8 cellular contexts compared by ENCODE assay signal in genomic region chr20:48657426-48658197, GRCh38.
DNase-seq lines count a peak whose midpoint lies in the region; ATAC-seq and TF ChIP-seq lines count a peak whose summit lies in the region.

No MANE protein-coding gene starts in this region.

- ATAC-seq in activated T-cell treated with anti-CD3 and anti-CD28 coated beads, Interleukin-2, amount 50 U/mL, for 4 hours: peak; percentile 86 to 87
- ATAC-seq in HG03025 (IDR thresholded peaks at IDR 0.05; ENCODE audit: low FRiP score, unreplicated experiment): no peak

- TF ChIP-seq CTCF in Peyer's patch (IDR thresholded peaks at IDR 0.05) (peak; percentile 80 to 96 (median 90)), esophagus squamous epithelium (IDR thresholded peaks at IDR 0.05) (peak; percentile 86 to 95 (median 94)), nephron progenitor cell (IDR thresholded peaks at IDR 0.05) (peak; percentile 92), stomach (IDR thresholded peaks at IDR 0.05) (peak in 6 of 7 experiments; percentile 79 to 97 (median 94))

- H3K27ac ChIP-seq in Peyer's patch (no peak overlapping the region), esophagus squamous epithelium (no peak overlapping the region), stomach (no peak overlapping the region)

- peaks cover 17% of the 10 kb centered on the region for H3K36me3 Mint-ChIP-seq in IgD-negative memory B cell
- peaks cover 40% of the 10 kb centered on the region for H3K36me3 Mint-ChIP-seq in activated T-cell treated with anti-CD3 and anti-CD28 coated beads, Interleukin-2, amount 50 U/mL, for 4 hours (ENCODE audit: insufficient read depth)
- peaks cover 34% of the 10 kb centered on the region for H3K36me3 Mint-ChIP-seq in nephron progenitor cell (ENCODE audit: low read depth)

- H3K27ac Mint-ChIP-seq in IgD-negative memory B cell: peak overlapping the region; percentile 85 to 97 (median 85)
- peak overlapping the region; percentile 47 for H3K27ac Mint-ChIP-seq in nephron progenitor cell

- no peaks in the 10 kb centered on the region for H3K9me3 Mint-ChIP-seq in IgD-negative memory B cell
- H3K9me3 Mint-ChIP-seq in activated T-cell treated with anti-CD3 and anti-CD28 coated beads, Interleukin-2, amount 50 U/mL, for 4 hours: no peaks in the 10 kb centered on the region
- H3K9me3 Mint-ChIP-seq in nephron progenitor cell: peaks cover 12% of the 10 kb centered on the region

- H3K27me3 ChIP-seq in Peyer's patch (no peaks in the 10 kb centered on the region), esophagus squamous epithelium (peaks cover 0 to 11% (median 0%) of the 10 kb centered on the region in 4 donors), stomach (no peaks in the 10 kb centered on the region)

- H3K9me3 ChIP-seq in Peyer's patch (no peaks in the 10 kb centered on the region), esophagus squamous epithelium (no peaks in the 10 kb centered on the region), stomach (no peaks in the 10 kb centered on the region)

- H3K4me1 Mint-ChIP-seq in IgD-negative memory B cell (peaks cover 5 to 11% (median 9%) of the 10 kb centered on the region in 3 donors), nephron progenitor cell (no peaks in the 10 kb centered on the region)
- H3K4me1 Mint-ChIP-seq in activated T-cell treated with anti-CD3 and anti-CD28 coated beads, Interleukin-2, amount 50 U/mL, for 4 hours (ENCODE audit: low read depth): no peaks in the 10 kb centered on the region

- H3K4me1 ChIP-seq in Peyer's patch (no peaks in the 10 kb centered on the region), esophagus squamous epithelium (peaks cover 0 to 24% (median 5%) of the 10 kb centered on the region in 3 donors), stomach (peaks cover 0 to 29% (median 14%) of the 10 kb centered on the region in 4 donors)

- intact Hi-C loops in esophagus squamous epithelium (cut with DNase I): loop anchor here (2.0 kb wide), 1 partner anchor 247 kb away; no protein-coding TSS in a partner anchor
- intact Hi-C loops in stomach (cut with DNase I; ENCODE audit: low total_unique reads): loop anchor here (2.0 kb wide), 1 partner anchor 249 kb away; no protein-coding TSS in a partner anchor

- WGBS in esophagus squamous epithelium, 2 donors: 35 to 69% methylated on average over 7 to 9 of the region's 21 CpGs
- 62 to 72% (median 65%) methylated on average over 19 to 21 of the region's 21 CpGs for WGBS in stomach, 5 donors

- DNase-seq in COR-L47 (lab: John Stamatoyannopoulos, UW): peak; percentile 60
- DNase-seq in Peyer's patch: peak in 2 of 3 donors; percentile 70 to 85
- DNase-seq in activated T-cell treated with anti-CD3 and anti-CD28 coated beads, Interleukin-2, amount 50 U/mL, for 4 hours: peak; percentile 55
- DNase-seq in esophagus squamous epithelium (lab: John Stamatoyannopoulos, UW): no peak
- peak; percentile 62 for DNase-seq in nephron progenitor cell
- peak; percentile 78 for DNase-seq in stomach

- H3K4me3 Mint-ChIP-seq in IgD-negative memory B cell (peak overlapping the region in 2 of 4 donors; percentile 66 to 76), nephron progenitor cell (no peak overlapping the region)
- H3K4me3 Mint-ChIP-seq in activated T-cell treated with anti-CD3 and anti-CD28 coated beads, Interleukin-2, amount 50 U/mL, for 4 hours: no peak overlapping the region

- H3K36me3 ChIP-seq in Peyer's patch: peaks cover 0 to 34% (median 0%) of the 10 kb centered on the region in 3 donors
- H3K36me3 ChIP-seq in esophagus squamous epithelium: peaks cover 0 to 48% (median 0%) of the 10 kb centered on the region in 3 donors
- H3K36me3 ChIP-seq in stomach: peaks cover 5 to 66% (median 45%) of the 10 kb centered on the region in 4 donors

- TF ChIP-seq EP300 in stomach (IDR thresholded peaks at IDR 0.05): no peak

- no peaks in the 10 kb centered on the region for H3K27me3 Mint-ChIP-seq in IgD-negative memory B cell
- no peaks in the 10 kb centered on the region for H3K27me3 Mint-ChIP-seq in activated T-cell treated with anti-CD3 and anti-CD28 coated beads, Interleukin-2, amount 50 U/mL, for 4 hours (ENCODE audit: low read depth)
- H3K27me3 Mint-ChIP-seq in nephron progenitor cell (ENCODE audit: low read depth, poor library complexity): no peaks in the 10 kb centered on the region

- H3K4me3 ChIP-seq in Peyer's patch (no peak overlapping the region), esophagus squamous epithelium (no peak overlapping the region), stomach (no peak overlapping the region)

- TF ChIP-seq POLR2A in Peyer's patch (IDR thresholded peaks at IDR 0.05) (no peak), esophagus squamous epithelium (IDR thresholded peaks at IDR 0.05) (no peak), stomach (IDR thresholded peaks at IDR 0.05) (no peak)
